ENCODE assay signal across 1 cellular context in genomic region chr16:1350691-1351090, GRCh38.
TF ChIP-seq lines count a peak whose summit lies in the region.

No MANE protein-coding gene starts in this region.

TF ChIP-seq in HEK293, 187 proteins besides CTCF, POLR2A, EP300 and RAD21 (continued from another document):
- TF ChIP-seq ZNF18 (tag by site-specific recombination; IDR thresholded peaks at IDR 0.05): no peak
- TF ChIP-seq ZNF184 (tag by site-specific recombination; IDR thresholded peaks at IDR 0.05): no peak
- TF ChIP-seq ZNF629 (tag by site-specific recombination; IDR thresholded peaks at IDR 0.05): no peak
- TF ChIP-seq KLF8 (tag by site-specific recombination; IDR thresholded peaks at IDR 0.05): no peak
- no peak for TF ChIP-seq ZNF707 (tag by site-specific recombination; IDR thresholded peaks at IDR 0.05)
- no peak for TF ChIP-seq ZNF266 (tag by site-specific recombination; IDR thresholded peaks at IDR 0.05; ENCODE audit: low read depth)
- no peak for TF ChIP-seq ZNF600 (tag by site-specific recombination; IDR thresholded peaks at IDR 0.05)
- no peak for TF ChIP-seq SP7 (tag by site-specific recombination; IDR thresholded peaks at IDR 0.05)
- TF ChIP-seq ZNF133 (tag by site-specific recombination; IDR thresholded peaks at IDR 0.05): no peak
- no peak for TF ChIP-seq ZNF426 (tag by site-specific recombination; IDR thresholded peaks at IDR 0.05)
- no peak for TF ChIP-seq ZNF211 (tag by site-specific recombination; IDR thresholded peaks at IDR 0.05; ENCODE audit: low read depth)
- TF ChIP-seq ZNF521 (tag by site-specific recombination; IDR thresholded peaks at IDR 0.05): no peak
- TF ChIP-seq ZNF776 (tag by site-specific recombination; IDR thresholded peaks at IDR 0.05; ENCODE audit: borderline replicate concordance): no peak
